In the genomic region with DNA sequence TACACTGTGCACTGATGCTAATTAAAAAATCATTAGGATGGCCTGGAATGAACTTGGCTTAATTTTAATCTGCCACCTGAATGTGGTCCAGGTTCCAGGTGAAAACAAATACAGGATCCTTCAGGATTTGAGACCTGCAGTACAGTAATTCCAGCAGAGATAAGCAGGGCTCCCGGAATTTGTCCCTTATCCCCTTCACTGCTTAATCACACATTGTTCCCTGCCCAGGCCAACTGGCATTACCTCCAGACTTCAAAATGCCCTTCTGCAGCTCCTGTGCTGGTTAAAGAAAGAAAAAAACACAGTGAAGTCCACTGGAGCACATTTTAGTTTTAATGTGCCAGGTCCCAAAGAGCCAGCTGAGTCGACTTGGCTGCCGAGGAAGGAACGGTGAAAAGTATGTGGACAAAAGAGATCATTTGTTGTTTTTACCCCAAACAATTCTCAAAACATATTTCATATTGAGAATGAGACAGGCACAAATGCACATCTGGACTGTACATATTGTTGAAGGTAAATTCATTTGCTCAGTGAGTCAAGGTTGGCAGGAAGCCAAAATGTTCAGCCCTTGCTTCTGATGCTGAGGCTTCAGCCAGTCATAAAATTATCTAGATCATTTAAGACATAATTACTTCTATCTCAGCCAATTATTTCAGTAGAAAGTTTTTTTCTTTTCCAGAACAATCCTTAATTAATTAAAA, we compare ENCODE assay signal across 9 cellular contexts. TPM values are rescaled to one million over a fixed set of nuclear protein-coding genes. Genes with fewer than 3 reads are reported as not detected.
DNase-seq lines count a peak whose midpoint lies in the region; ATAC-seq and TF ChIP-seq lines count a peak whose summit lies in the region.
"Had no signal": no experiment of that assay in that cellular context is flagged by ENCODE, and none has a peak within 500 bp of the region (broad histone marks: within the 10 kb centered on the region; RNA-seq: fewer than 3 reads in every experiment).

No MANE protein-coding gene starts in this region.

- H3K27ac ChIP-seq in PC-3 (ENCODE audit: low read length), result peak overlapping the region; percentile 4; the same call in 1 of the 2 replicates
- no peak overlapping the region for H3K27ac ChIP-seq in naive thymus-derived CD4-positive, alpha-beta T cell (ENCODE audit: low read depth, low read length)

- no peaks in the 10 kb centered on the region for H4K20me1 ChIP-seq in PC-3 (ENCODE audit: low read length)

- H3K36me3 ChIP-seq in PC-3 (ENCODE audit: low read depth, low read length), result no peaks in the 10 kb centered on the region
- no peaks in the 10 kb centered on the region for H3K36me3 ChIP-seq in naive thymus-derived CD4-positive, alpha-beta T cell (ENCODE audit: control insufficient read depth in 2 of 3, insufficient read depth in 3 of 3, low read length in 3 of 3)

- no peaks in the 10 kb centered on the region for H3K9me3 Mint-ChIP-seq in naive thymus-derived CD4-positive, alpha-beta T cell
- H3K9me3 Mint-ChIP-seq in natural killer cell, result no peaks in the 10 kb centered on the region

- peak; percentile 57 for DNase-seq in A172 (ENCODE audit: low spot score)
- DNase-seq in HT-29 (ENCODE audit: low spot score), result peak; percentile 84
- DNase-seq in PC-3, result peak; percentile 94
- DNase-seq in fibroblast of the aortic adventitia (ENCODE audit: low read depth), result peak; percentile 86
- no peak for DNase-seq in stimulated activated CD4-positive, alpha-beta T cell treated with anti-CD3 and anti-CD28 coated beads, Interleukin-4, amount 100 ng/mL, for 4 hours
- no peak for DNase-seq in dedifferentiated amniotic fluid mesenchymal stem cell (ENCODE audit: extremely low spot score)
- DNase-seq in naive thymus-derived CD4-positive, alpha-beta T cell, result no peak
- no peak for DNase-seq in natural killer cell
- DNase-seq: DND-41 had no signal

- no peak overlapping the region for H3K9ac ChIP-seq in PC-3 (ENCODE audit: low read length)

- no peaks in the 10 kb centered on the region for H3K9me2 ChIP-seq in PC-3 (replicated peaks; ENCODE audit: low read length)

- ATAC-seq in PC-3 (peak; percentile 89), natural killer cell (no peak)
- no peak for ATAC-seq in naive thymus-derived CD4-positive, alpha-beta T cell

- CTCF ChIA-PET in PC-3 (lab: Charles Lee), result no interaction called here
- CTCF ChIA-PET in naive thymus-derived CD4-positive, alpha-beta T cell (lab: Charles Lee), result no interaction called here

- TF ChIP-seq CTCF in PC-3 (conservative IDR thresholded peaks at IDR 0.05; ENCODE audit: low read depth, low read length) (no peak), fibroblast of the aortic adventitia (IDR thresholded peaks at IDR 0.05; ENCODE audit: insufficient read depth, low read length) (no peak), natural killer cell (IDR thresholded peaks at IDR 0.05) (no peak)

- no TSS peak for BruUV-seq in PC-3 (replicated peaks; lab: Mats Ljungman, UMichigan)

- H3F3A ChIP-seq in PC-3 (ENCODE audit: low read length, unreplicated experiment), result no peaks in the 10 kb centered on the region

- POLR2A ChIA-PET in PC-3 (lab: Charles Lee; ENCODE audit: unreplicated experiment), result no interaction called here
- POLR2A ChIA-PET in naive thymus-derived CD4-positive, alpha-beta T cell (lab: Charles Lee), result interaction anchor here (0.7 kb wide), 1 partner anchor 64 kb away, joined by 4 read pairs; no protein-coding TSS in a partner anchor

- H3K27ac Mint-ChIP-seq in naive thymus-derived CD4-positive, alpha-beta T cell, result peak overlapping the region in 1 of 9 donors; percentile 21
- H3K27ac Mint-ChIP-seq in natural killer cell, result no peak overlapping the region

- no peak overlapping the region for H2AFZ ChIP-seq in PC-3 (ENCODE audit: low read length)

- intact Hi-C loops in PC-3 (cut with micrococcal nuclease), result loop anchor here (5.0 kb wide), 1 partner anchor 39 kb away; no protein-coding TSS in a partner anchor
- intact Hi-C loops in naive thymus-derived CD4-positive, alpha-beta T cell (cut with micrococcal nuclease), result no loop called here
- intact Hi-C loops in natural killer cell (cut with micrococcal nuclease), result no loop called here

- no peaks in the 10 kb centered on the region for H3K27me3 ChIP-seq in PC-3 (ENCODE audit: low read length)
- H3K27me3 ChIP-seq in naive thymus-derived CD4-positive, alpha-beta T cell (ENCODE audit: control insufficient read depth in 2 of 2, insufficient read depth in 2 of 2, low read length in 2 of 2), result no peaks in the 10 kb centered on the region

- H3K4me1 Mint-ChIP-seq in naive thymus-derived CD4-positive, alpha-beta T cell, result no peaks in the 10 kb centered on the region
- H3K4me1 Mint-ChIP-seq in natural killer cell, result no peaks in the 10 kb centered on the region

- peak overlapping the region; percentile 43; the same call in 1 of the 2 replicates for H3K4me2 ChIP-seq in PC-3 (ENCODE audit: low read length)

- H3K36me3 Mint-ChIP-seq in naive thymus-derived CD4-positive, alpha-beta T cell, result no peaks in the 10 kb centered on the region
- H3K36me3 Mint-ChIP-seq in natural killer cell, result no peaks in the 10 kb centered on the region

- H3K9me3 ChIP-seq in PC-3 (ENCODE audit: low read length), result no peaks in the 10 kb centered on the region
- no peaks in the 10 kb centered on the region for H3K9me3 ChIP-seq in naive thymus-derived CD4-positive, alpha-beta T cell (ENCODE audit: control insufficient read depth in 2 of 3, low read length in 3 of 3)

- no peak overlapping the region for H3K4me3 Mint-ChIP-seq in naive thymus-derived CD4-positive, alpha-beta T cell
- H3K4me3 Mint-ChIP-seq in natural killer cell, result no peak overlapping the region

- peaks cover 26% of the 10 kb centered on the region for H3K4me1 ChIP-seq in PC-3 (ENCODE audit: insufficient read depth, low read length)
- H3K4me1 ChIP-seq in naive thymus-derived CD4-positive, alpha-beta T cell (ENCODE audit: control insufficient read depth in 2 of 2, insufficient read depth in 2 of 2, low read length in 2 of 2), result no peaks in the 10 kb centered on the region

- no peaks in the 10 kb centered on the region for H3K27me3 Mint-ChIP-seq in naive thymus-derived CD4-positive, alpha-beta T cell
- H3K27me3 Mint-ChIP-seq in natural killer cell (ENCODE audit: low read depth in 2 of 2), result no peaks in the 10 kb centered on the region

- H3K79me2 ChIP-seq in PC-3 (ENCODE audit: low read length), result no peaks in the 10 kb centered on the region

- H3K4me3 ChIP-seq in PC-3 (ENCODE audit: low read length), result no peak overlapping the region
- no peak overlapping the region for H3K4me3 ChIP-seq in fibroblast of the aortic adventitia (ENCODE audit: low read depth, low read length)
- H3K4me3 ChIP-seq in naive thymus-derived CD4-positive, alpha-beta T cell (ENCODE audit: low read length), result no peak overlapping the region

RNA-seq across cellular contexts. Expression of a gene that starts 28.4 kb away (rescaled TPM):
- 151 and 198 TPM in 2 replicates for total RNA-seq in A172 (2014; rRNA removed; shearing (Covaris generic))
- 5.8 and 9.9 TPM in 2 replicates for total RNA-seq in HT-29 (2014; rRNA removed; shearing (Covaris generic))
- total RNA-seq in PC-3 (2014; rRNA removed), result 71.3 and 72.2 TPM in 2 replicates
- 32.6 and 125 TPM in 2 replicates for total RNA-seq in fibroblast of the aortic adventitia (ENCODE audit: low replicate concordance)
- 10 to 100 TPM; 35.4 to 86.0 (median 38.3) TPM for total RNA-seq in naive thymus-derived CD4-positive, alpha-beta T cell
- polyA plus RNA-seq in naive thymus-derived CD4-positive, alpha-beta T cell, result 10 to 100 TPM; 63.2 to 79.6 TPM
- total RNA-seq in natural killer cell, result 10 to 100 TPM; 28.6 to 29.2 (median 28.6) TPM

Comparison
In these comparisons a context has a peak if more than half of its experiments do, and no peak if none do; other contexts are left out.
1. DNase-seq: peak in A172 (single experiment), HT-29 (single experiment), PC-3 (single experiment) and fibroblast of the aortic adventitia (single experiment); none in stimulated activated CD4-positive, alpha-beta T cell treated with anti-CD3 and anti-CD28 coated beads, Interleukin-4, amount 100 ng/mL, for 4 hours (0 of 2), dedifferentiated amniotic fluid mesenchymal stem cell (single experiment), naive thymus-derived CD4-positive, alpha-beta T cell (0 of 9) and natural killer cell (single experiment).